Comparison of ENCODE assay signal across 13 cellular contexts in genomic region chr19:34313188-34313587, GRCh38. TPM values are rescaled to one million over a fixed set of nuclear protein-coding genes. Genes with fewer than 3 reads are reported as not detected.
DNase-seq lines count a peak whose midpoint lies in the region; ATAC-seq lines count a peak whose summit lies in the region.
"Had no signal": no experiment of that assay in that cellular context is flagged by ENCODE, and none has a peak within 500 bp of the region (broad histone marks: within the 10 kb centered on the region; RNA-seq: fewer than 3 reads in every experiment).

No MANE protein-coding gene starts in this region.

- H3K4me1 ChIP-seq in Karpas-422 (ENCODE audit: low read length), result peaks cover 89% of the 10 kb centered on the region
- peaks cover 22 to 45% of the 10 kb centered on the region in 2 donors for H3K4me1 ChIP-seq in mucosa of rectum (ENCODE audit: control insufficient read depth in 2 of 2, insufficient read depth in 2 of 2, low read length in 2 of 2)

- no peak overlapping the region for H2AFZ ChIP-seq in Karpas-422 (ENCODE audit: low read length)

- ATAC-seq in HG03457 (IDR thresholded peaks at IDR 0.05; ENCODE audit: unreplicated experiment), result no peak
- no peak for ATAC-seq in HG02763 (IDR thresholded peaks at IDR 0.05; ENCODE audit: unreplicated experiment)

- H3K27ac ChIP-seq in Karpas-422 (ENCODE audit: low read length), result peak overlapping the region; percentile 96
- peak overlapping the region; percentile 54 for H3K27ac ChIP-seq in epithelial cell of prostate
- H3K27ac ChIP-seq in mucosa of rectum (ENCODE audit: low read depth in 2 of 2, low read length in 2 of 2), result peak overlapping the region; percentile 65 to 75
- H3K27ac ChIP-seq: esophagus muscularis mucosa had no signal

- H3K27me3 ChIP-seq in Karpas-422 (ENCODE audit: low read length) (no peaks in the 10 kb centered on the region), mucosa of rectum (ENCODE audit: control insufficient read depth in 2 of 2, insufficient read depth in 2 of 2, low read length in 2 of 2) (no peaks in the 10 kb centered on the region), H7 (ENCODE audit: control insufficient read depth, insufficient read depth, low read length) (no peaks in the 10 kb centered on the region)
- H3K27me3 ChIP-seq: esophagus muscularis mucosa had no signal

- H3K4me3 ChIP-seq in Karpas-422 (ENCODE audit: low read length) (peak overlapping the region; percentile 48; the same call in 1 of the 2 replicates), mucosa of rectum (ENCODE audit: low read length in 2 of 2) (no peak overlapping the region), H7 (ENCODE audit: insufficient read depth, low read depth, low read length) (no peak overlapping the region)
- H3K4me3 ChIP-seq: esophagus muscularis mucosa had no signal

- H3K9me2 ChIP-seq in Karpas-422 (replicated peaks; ENCODE audit: insufficient read depth, low read length), result no peaks in the 10 kb centered on the region

- peak overlapping the region; percentile 79 for H3K4me2 ChIP-seq in Karpas-422 (ENCODE audit: low read depth, low read length, poor library complexity, severe bottlenecking)

- H3K36me3 ChIP-seq in Karpas-422 (ENCODE audit: insufficient read depth, low read length), result no peaks in the 10 kb centered on the region
- H3K36me3 ChIP-seq in mucosa of rectum (ENCODE audit: control insufficient read depth in 2 of 2, insufficient read depth in 2 of 2, low read length in 2 of 2), result peaks cover 0 to 2% of the 10 kb centered on the region in 2 donors
- no peaks in the 10 kb centered on the region for H3K36me3 ChIP-seq in H7 (replicated peaks; ENCODE audit: control insufficient read depth, insufficient read depth, low read length)

- H3K9ac ChIP-seq in Karpas-422 (ENCODE audit: low read length) (peak overlapping the region; percentile 63; the same call in 1 of the 2 replicates), mucosa of rectum (ENCODE audit: low read depth in 1 of 2, low read length in 2 of 2) (no peak overlapping the region)

- H4K20me1 ChIP-seq in Karpas-422 (ENCODE audit: insufficient read depth, low read depth, low read length), result no peaks in the 10 kb centered on the region

- peaks cover 75% of the 10 kb centered on the region for H3K79me2 ChIP-seq in Karpas-422 (ENCODE audit: low read length)

- DNase-seq in AG20443 (ENCODE audit: low spot score) (peak; percentile 68), Karpas-422 (no peak), epithelial cell of prostate (ENCODE audit: low read depth, low spot score) (no peak), H7 (no peak), NCI-H524 (lab: John Stamatoyannopoulos, UW) (no peak)
- DNase-seq: activated T-cell treated with anti-CD3 and anti-CD28 coated beads, Interleukin-2, amount 50 U/mL, for 24 hours; KG1; kidney; NCI-H1930 had no signal

- H3K9me3 ChIP-seq in Karpas-422 (ENCODE audit: low read length) (no peaks in the 10 kb centered on the region), mucosa of rectum (ENCODE audit: control insufficient read depth in 2 of 2, low read length in 2 of 2) (no peaks in the 10 kb centered on the region)
- H3K9me3 ChIP-seq: esophagus muscularis mucosa had no signal

RNA-seq across cellular contexts. Expression of gene GPI, which starts 51.8 kb away (rescaled TPM):
- total RNA-seq in Karpas-422 (2014; rRNA removed; shearing (Covaris generic); ENCODE audit: low replicate concordance), result 219 and 234 TPM in 2 replicates
- total RNA-seq in H7 (2014; rRNA removed; shearing (Covaris generic)), result 192 and 212 TPM in 2 replicates

RNA-seq across cellular contexts. Expression of gene GARRE1, which starts 58.8 kb away (rescaled TPM):
- total RNA-seq in Karpas-422 (2014; rRNA removed; shearing (Covaris generic); ENCODE audit: low replicate concordance), result 22.1 and 22.8 TPM in 2 replicates
- 13.5 and 17.1 TPM in 2 replicates for total RNA-seq in H7 (2014; rRNA removed; shearing (Covaris generic))
